In the genomic region with DNA sequence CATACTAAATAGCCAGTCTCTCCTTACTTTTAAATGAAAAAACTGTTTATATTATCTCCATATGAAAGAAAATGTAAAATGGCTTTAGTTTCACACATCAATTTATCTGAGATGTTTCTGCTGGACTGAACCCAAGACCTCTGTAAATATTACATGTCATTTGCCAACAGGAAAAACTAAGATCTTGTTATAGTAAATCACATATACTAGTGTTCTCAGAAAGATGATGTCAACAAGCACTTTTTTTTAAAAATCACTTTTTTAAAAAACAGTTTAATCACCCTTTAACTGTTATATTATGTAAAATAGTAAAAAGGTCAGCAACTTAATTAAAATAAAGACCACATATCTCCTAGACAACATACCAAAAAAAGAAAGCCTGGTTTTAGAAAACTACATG, we compare ENCODE assay signal across 9 cellular contexts. TPM values are rescaled to one million over a fixed set of nuclear protein-coding genes. Genes with fewer than 3 reads are reported as not detected.
DNase-seq lines count a peak whose midpoint lies in the region; ATAC-seq and TF ChIP-seq lines count a peak whose summit lies in the region.
"Had no signal": no experiment of that assay in that cellular context is flagged by ENCODE, and none has a peak within 500 bp of the region (broad histone marks: within the 10 kb centered on the region; RNA-seq: fewer than 3 reads in every experiment).

No MANE protein-coding gene starts in this region.

- no peaks in the 10 kb centered on the region for H3K27me3 ChIP-seq in upper lobe of left lung

- no peak for ATAC-seq in activated T-helper 17 cell treated with anti-CD3 and anti-CD28 coated beads, Interleukin-2, amount 50 U/mL, for 72 hours (replicated peaks)
- ATAC-seq in upper lobe of left lung (ENCODE audit: low FRiP score in 2 of 2) (no peak), GM19324 (IDR thresholded peaks at IDR 0.05; ENCODE audit: low FRiP score, unreplicated experiment) (no peak)

- no peaks in the 10 kb centered on the region for H3K9me3 Mint-ChIP-seq in activated naive CD4-positive, alpha-beta T cell treated with anti-CD3 and anti-CD28 coated beads, Interleukin-2, amount 50 U/mL, for 24 hours
- H3K9me3 Mint-ChIP-seq in activated T-helper 17 cell treated with anti-CD3 and anti-CD28 coated beads, Interleukin-2, amount 50 U/mL, for 72 hours, result no peaks in the 10 kb centered on the region

- H3K4me1 ChIP-seq in upper lobe of left lung, result peaks cover 34 to 42% (median 37%) of the 10 kb centered on the region in 4 donors

- H3K4me1 Mint-ChIP-seq in activated naive CD4-positive, alpha-beta T cell treated with anti-CD3 and anti-CD28 coated beads, Interleukin-2, amount 50 U/mL, for 24 hours, result peaks cover 61% of the 10 kb centered on the region
- H3K4me1 Mint-ChIP-seq in activated T-helper 17 cell treated with anti-CD3 and anti-CD28 coated beads, Interleukin-2, amount 50 U/mL, for 72 hours, result peaks cover 52% of the 10 kb centered on the region

- H3K4me3 ChIP-seq in upper lobe of left lung, result no peak overlapping the region

- no peak for TF ChIP-seq CTCF in upper lobe of left lung (IDR thresholded peaks at IDR 0.05)

- no peak for DNase-seq in activated naive CD4-positive, alpha-beta T cell (lab: John Stamatoyannopoulos, UW)
- peak; percentile 76 for DNase-seq in iris pigment epithelial cell (ENCODE audit: low read depth)
- no peak for DNase-seq in upper lobe of left lung
- DNase-seq in NCI-H748 treated with DMSO at 0.1 percent for 48 hours (lab: John Stamatoyannopoulos, UW), result no peak
- no peak for DNase-seq in NCI-H510A (lab: John Stamatoyannopoulos, UW)
- DNase-seq: activated gamma-delta T cell had no signal

- no peak for TF ChIP-seq EP300 in upper lobe of left lung (IDR thresholded peaks at IDR 0.05)

- H3K27me3 Mint-ChIP-seq in activated naive CD4-positive, alpha-beta T cell treated with anti-CD3 and anti-CD28 coated beads, Interleukin-2, amount 50 U/mL, for 24 hours, result no peaks in the 10 kb centered on the region
- no peaks in the 10 kb centered on the region for H3K27me3 Mint-ChIP-seq in activated T-helper 17 cell treated with anti-CD3 and anti-CD28 coated beads, Interleukin-2, amount 50 U/mL, for 72 hours

- no peak for TF ChIP-seq POLR2A in upper lobe of left lung (IDR thresholded peaks at IDR 0.05)

- no peaks in the 10 kb centered on the region for H3K9me3 ChIP-seq in upper lobe of left lung

- peaks cover 0 to 22% (median 0%) of the 10 kb centered on the region in 4 donors for H3K36me3 ChIP-seq in upper lobe of left lung

- H3K27ac ChIP-seq in upper lobe of left lung, result peak overlapping the region; percentile 85 to 88 (median 86)

- H3K36me3 Mint-ChIP-seq in activated naive CD4-positive, alpha-beta T cell treated with anti-CD3 and anti-CD28 coated beads, Interleukin-2, amount 50 U/mL, for 24 hours, result peaks cover 26% of the 10 kb centered on the region
- H3K36me3 Mint-ChIP-seq in activated T-helper 17 cell treated with anti-CD3 and anti-CD28 coated beads, Interleukin-2, amount 50 U/mL, for 72 hours (ENCODE audit: low read depth), result peaks cover 73% of the 10 kb centered on the region

- H3K27ac Mint-ChIP-seq in activated naive CD4-positive, alpha-beta T cell treated with anti-CD3 and anti-CD28 coated beads, Interleukin-2, amount 50 U/mL, for 24 hours, result peak overlapping the region; percentile 75
- peak overlapping the region; percentile 95 for H3K27ac Mint-ChIP-seq in activated T-helper 17 cell treated with anti-CD3 and anti-CD28 coated beads, Interleukin-2, amount 50 U/mL, for 72 hours

- no peak overlapping the region for H3K4me3 Mint-ChIP-seq in activated naive CD4-positive, alpha-beta T cell treated with anti-CD3 and anti-CD28 coated beads, Interleukin-2, amount 50 U/mL, for 24 hours
- peak overlapping the region; percentile 71 for H3K4me3 Mint-ChIP-seq in activated T-helper 17 cell treated with anti-CD3 and anti-CD28 coated beads, Interleukin-2, amount 50 U/mL, for 72 hours

RNA-seq across cellular contexts. Expression of gene PTPN2, which starts 46.3 kb away (rescaled TPM):
- total RNA-seq in activated T-helper 17 cell treated with anti-CD3 and anti-CD28 coated beads, Interleukin-2, amount 50 U/mL, for 72 hours, result 10 to 100 TPM; 72.1 to 78.7 TPM
- total RNA-seq in upper lobe of left lung, result 100 to 1,000 TPM in 1 of 6 donors, 10 to 100 TPM in 5; 31.9 to 119 (median 54.0) TPM
